In the genomic region with DNA sequence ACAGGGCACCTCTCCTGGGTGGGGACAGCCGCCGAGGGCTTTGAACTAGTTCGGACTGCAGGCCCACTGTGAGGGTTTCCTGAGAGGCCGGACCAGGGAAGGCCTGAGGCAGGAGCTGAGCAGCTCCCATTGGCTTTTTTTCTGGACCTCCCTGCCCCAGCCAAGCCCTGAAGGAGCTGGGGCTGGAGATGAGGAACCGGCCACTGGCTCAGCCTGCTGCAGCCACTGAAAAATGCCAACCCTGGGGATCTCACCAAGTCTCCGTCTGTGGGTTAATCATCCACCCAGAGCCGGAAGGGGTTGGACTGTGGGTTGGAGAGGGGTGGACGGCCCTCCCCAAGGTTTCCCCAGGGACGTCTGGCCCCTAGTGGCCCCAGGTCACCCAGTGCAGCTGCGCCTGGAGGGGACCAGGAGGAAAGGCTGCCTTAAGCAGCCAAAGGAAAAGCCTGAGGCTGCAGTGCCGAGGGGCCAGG, we compare ENCODE assay signal across 10 cellular contexts. TPM values are rescaled to one million over a fixed set of nuclear protein-coding genes. Genes with fewer than 3 reads are reported as not detected.
DNase-seq lines count a peak whose midpoint lies in the region; ATAC-seq and TF ChIP-seq lines count a peak whose summit lies in the region.
"Had no signal": no experiment of that assay in that cellular context is flagged by ENCODE, and none has a peak within 500 bp of the region (broad histone marks: within the 10 kb centered on the region; RNA-seq: fewer than 3 reads in every experiment).

No MANE protein-coding gene starts in this region.

- TF ChIP-seq CTCF in lung (IDR thresholded peaks at IDR 0.05; ENCODE audit: control extremely low read depth, extremely low read depth) = no peak
- TF ChIP-seq CTCF in CD8-positive, alpha-beta T cell (IDR thresholded peaks at IDR 0.05) = no peak

- DNase-seq in Caki2 (ENCODE audit: low read depth) = peak; percentile 77
- peak; percentile 52 for DNase-seq in SKM-1 treated with dmso at 0.1 percent for 144 hours (lab: John Stamatoyannopoulos, UW; ENCODE audit: unreplicated experiment)
- peak; percentile 70 for DNase-seq in lung (ENCODE audit: low spot score)
- DNase-seq in NCI-H226 = no peak
- DNase-seq in CD8-positive, alpha-beta T cell = no peak
- no peak for DNase-seq in SHP77 treated with DMSO at 0.1 percent for 48 hours (lab: John Stamatoyannopoulos, UW)
- DNase-seq in hippocampal formation (lab: John Stamatoyannopoulos, UW) = no peak
- DNase-seq: brain microvascular endothelial cell had no signal

- H3K36me3 Mint-ChIP-seq in CD8-positive, alpha-beta T cell = no peaks in the 10 kb centered on the region

- in situ Hi-C loops in Caki2 (cut with HindIII; ENCODE audit: low pct_unique_long_range_greater_than_20kb, low sequenced_read_pairs) = no loop called here

- CTCF ChIA-PET in CD8-positive, alpha-beta T cell (lab: Charles Lee) = interaction anchor here (0.9 to 1.7 kb wide), 3 partner anchors 40 to 86 kb away, joined by 3 read pairs; no protein-coding TSS in a partner anchor

- H3K27ac ChIP-seq in lung (ENCODE audit: low read depth in 1 of 2, low read length in 1 of 2) = no peak overlapping the region
- no peak overlapping the region for H3K27ac ChIP-seq in CD8-positive, alpha-beta T cell (ENCODE audit: low read depth, low read length)
- H3K27ac ChIP-seq: brain microvascular endothelial cell had no signal

- no peak overlapping the region for H3K27ac Mint-ChIP-seq in CD8-positive, alpha-beta T cell

- no peaks in the 10 kb centered on the region for H3K9me3 ChIP-seq in lung (ENCODE audit: control insufficient read depth in 2 of 2, insufficient read depth in 1 of 2, low read length in 1 of 2)
- no peaks in the 10 kb centered on the region for H3K9me3 ChIP-seq in CD8-positive, alpha-beta T cell (ENCODE audit: low read length)

- 69% methylated on average over 11 of the region's 11 CpGs for WGBS in lung, 2 donors

- no peak overlapping the region for H3K4me3 ChIP-seq in lung
- no peak overlapping the region for H3K4me3 ChIP-seq in CD8-positive, alpha-beta T cell (ENCODE audit: low read depth, low read length)

- POLR2A ChIA-PET in CD8-positive, alpha-beta T cell (lab: Charles Lee) = no interaction called here

- H3K4me1 ChIP-seq in lung (ENCODE audit: control insufficient read depth in 2 of 2, insufficient read depth in 2 of 2, low read length in 2 of 2) = peaks cover 0 to 34% of the 10 kb centered on the region in 2 donors
- peaks cover 27% of the 10 kb centered on the region for H3K4me1 ChIP-seq in CD8-positive, alpha-beta T cell (ENCODE audit: insufficient read depth, low read length)

- ATAC-seq in GM21737 (IDR thresholded peaks at IDR 0.05; ENCODE audit: unreplicated experiment) = peak; percentile 46
- ATAC-seq in lung (ENCODE audit: insufficient read depth, low FRiP score) = no peak
- no peak for ATAC-seq in CD8-positive, alpha-beta T cell

- intact Hi-C loops in CD8-positive, alpha-beta T cell (cut with DNase I, micrococcal nuclease) = no loop called here

- peaks cover 20% of the 10 kb centered on the region for H3K27me3 Mint-ChIP-seq in CD8-positive, alpha-beta T cell (ENCODE audit: low read depth)

- no peaks in the 10 kb centered on the region for H3K9me3 Mint-ChIP-seq in CD8-positive, alpha-beta T cell
- H3K9me3 Mint-ChIP-seq: neural crest cell had no signal

- H3K4me1 Mint-ChIP-seq in CD8-positive, alpha-beta T cell (ENCODE audit: low read depth) = peaks cover 11% of the 10 kb centered on the region

- peaks cover 0 to 5% of the 10 kb centered on the region in 2 donors for H3K36me3 ChIP-seq in lung (ENCODE audit: control insufficient read depth in 2 of 2, insufficient read depth in 2 of 2, low read length in 2 of 2)
- no peaks in the 10 kb centered on the region for H3K36me3 ChIP-seq in CD8-positive, alpha-beta T cell (ENCODE audit: insufficient read depth, low read length)
- H3K36me3 ChIP-seq: brain microvascular endothelial cell had no signal

- H3K4me3 Mint-ChIP-seq in CD8-positive, alpha-beta T cell = no peak overlapping the region

- no peaks in the 10 kb centered on the region for H3K27me3 ChIP-seq in lung (ENCODE audit: control insufficient read depth, insufficient read depth)
- peaks cover 31% of the 10 kb centered on the region for H3K27me3 ChIP-seq in CD8-positive, alpha-beta T cell (ENCODE audit: insufficient read depth, low read length)
- H3K27me3 ChIP-seq: brain microvascular endothelial cell had no signal

RNA-seq across cellular contexts. Expression of gene VWA1, which starts 2.5 kb away (rescaled TPM):
- total RNA-seq in Caki2 (2014; rRNA removed; shearing (Covaris generic); ENCODE audit: low replicate concordance) = 37.5 and 47.0 TPM in 2 replicates
- total RNA-seq in lung = 10 to 100 TPM; 72.6 to 94.3 TPM
- 10 to 100 TPM; 51.7 to 65.6 TPM for polyA plus RNA-seq in lung
- total RNA-seq in CD8-positive, alpha-beta T cell = not detected

RNA-seq across cellular contexts. Expression of gene ATAD3C, which starts 11.5 kb away (rescaled TPM):
- total RNA-seq in Caki2 (2014; rRNA removed; shearing (Covaris generic); ENCODE audit: low replicate concordance) = not detected in 2 replicates
- 10 to 100 TPM in 1 of 2 donors, under 1 TPM in 1; 0.60 to 14.0 TPM for total RNA-seq in lung
- 10 to 100 TPM; 15.7 to 18.0 TPM for polyA plus RNA-seq in lung
- total RNA-seq in CD8-positive, alpha-beta T cell = under 1 TPM; 0.79 to 0.89 TPM

RNA-seq across cellular contexts. Expression of gene ANKRD65, which starts 16.9 kb away (rescaled TPM):
- not detected in 2 replicates for total RNA-seq in Caki2 (2014; rRNA removed; shearing (Covaris generic); ENCODE audit: low replicate concordance)
- total RNA-seq in lung = 10 to 100 TPM; 30.2 to 54.2 TPM
- 10 to 100 TPM; 13.5 to 33.5 TPM for polyA plus RNA-seq in lung
- not detected for total RNA-seq in CD8-positive, alpha-beta T cell

RNA-seq across cellular contexts. Expression of gene MRPL20, which starts 30.8 kb away (rescaled TPM):
- 32.2 and 79.3 TPM in 2 replicates for total RNA-seq in Caki2 (2014; rRNA removed; shearing (Covaris generic); ENCODE audit: low replicate concordance)
- total RNA-seq in lung = 100 to 1,000 TPM in 1 of 2 donors, 10 to 100 TPM in 1; 60.1 to 115 TPM
- polyA plus RNA-seq in lung = 100 to 1,000 TPM; 129 to 181 TPM
- total RNA-seq in CD8-positive, alpha-beta T cell = 10 to 100 TPM; 92.6 to 92.7 TPM

RNA-seq across cellular contexts. Expression of gene ATAD3B, which starts 33.6 kb away (rescaled TPM):
- total RNA-seq in Caki2 (2014; rRNA removed; shearing (Covaris generic); ENCODE audit: low replicate concordance) = 22.3 and 40.7 TPM in 2 replicates
- 10 to 100 TPM; 21.6 to 39.0 TPM for total RNA-seq in lung
- 10 to 100 TPM; 23.4 to 32.6 TPM for polyA plus RNA-seq in lung
- total RNA-seq in CD8-positive, alpha-beta T cell = 10 to 100 TPM; 55.4 to 69.6 TPM

Comparison
In these comparisons a context has a peak if more than half of its experiments do, and no peak if none do; other contexts are left out.
1. DNase-seq: peak in Caki2 (single experiment), SKM-1 treated with dmso at 0.1 percent for 144 hours (single experiment) and lung (single experiment); none in NCI-H226 (single experiment), CD8-positive, alpha-beta T cell (0 of 7), SHP77 treated with DMSO at 0.1 percent for 48 hours (single experiment) and hippocampal formation (0 of 2).
2. RNA of gene VWA1, which starts 2.5 kb away (total RNA-seq): 72.6 to 94.3 TPM in lung and 37.5 to 47.0 TPM in Caki2; not detected in CD8-positive, alpha-beta T cell; every median in the first group is over 10 times any median in the second.
3. RNA of gene ANKRD65, which starts 16.9 kb away (total RNA-seq): 30.2 to 54.2 TPM in lung; not detected in Caki2 and not detected in CD8-positive, alpha-beta T cell; every median in the first group is over 10 times any median in the second.